ENCODE assay signal across 9 cellular contexts in genomic region chr4:55399581-55399980, GRCh38. TPM values are rescaled to one million over a fixed set of nuclear protein-coding genes. Genes with fewer than 3 reads are reported as not detected.
A peak's percentile ranks its signal among the peaks of the same experiment; 100 is the strongest.
DNase-seq lines count a peak whose midpoint lies in the region; ATAC-seq and TF ChIP-seq lines count a peak whose summit lies in the region.
"Had no signal": no experiment of that assay in that cellular context is flagged by ENCODE, and none has a peak within 500 bp of the region (broad histone marks: within the 10 kb centered on the region; RNA-seq: fewer than 3 reads in every experiment).

No MANE protein-coding gene starts in this region.

- no peak for ATAC-seq in activated CD4-positive, alpha-beta T cell treated with anti-CD3 and anti-CD28 coated beads for 36 hours
- no peak for ATAC-seq in WTC11

- peak overlapping the region; percentile 89 for H3K4me3 Mint-ChIP-seq in activated CD4-positive, alpha-beta T cell treated with anti-CD3 and anti-CD28 coated beads for 36 hours
- peak overlapping the region; percentile 91 for H3K4me3 Mint-ChIP-seq in WTC11

- H3K27me3 ChIP-seq in stomach = no peaks in the 10 kb centered on the region
- H3K27me3 ChIP-seq: esophagus squamous epithelium had no signal

- POLR2A ChIA-PET in activated CD4-positive, alpha-beta T cell treated with anti-CD3 and anti-CD28 coated beads for 36 hours (lab: Charles Lee) = no interaction called here
- POLR2A ChIA-PET in WTC11 (lab: Charles Lee) = interaction anchor here (0.6 kb wide), 1 partner anchor 47 kb away, joined by 4 read pairs; no protein-coding TSS in a partner anchor

- peak overlapping the region; percentile 78 for H3K4me3 ChIP-seq in fibroblast of pulmonary artery (replicated peaks; ENCODE audit: low read depth, low read length)
- peak overlapping the region in 2 of 4 donors; percentile 68 to 76 for H3K4me3 ChIP-seq in stomach

- H3K36me3 Mint-ChIP-seq in activated CD4-positive, alpha-beta T cell treated with anti-CD3 and anti-CD28 coated beads for 36 hours (ENCODE audit: low read depth) = peaks cover 46% of the 10 kb centered on the region
- peaks cover 40% of the 10 kb centered on the region for H3K36me3 Mint-ChIP-seq in WTC11

- DNase-seq in activated CD4-positive, alpha-beta T cell treated with anti-CD3 and anti-CD28 coated beads for 36 hours = no peak
- no peak for DNase-seq in activated CD4-positive, alpha-beta T cell treated with anti-CD3 and anti-CD28 coated beads, Interleukin-2, amount 50 U/mL, for 4 hours
- DNase-seq in WTC11 (ENCODE audit: low spot score) (no peak), fibroblast of pulmonary artery (ENCODE audit: low read depth) (no peak), stomach (no peak), NCI-H1092 (lab: John Stamatoyannopoulos, UW) (no peak), OCI-M1 (lab: John Stamatoyannopoulos, UW) (no peak)
- DNase-seq in effector CD4-positive, alpha-beta T cell = no peak
- DNase-seq: esophagus squamous epithelium had no signal

- CTCF ChIA-PET in activated CD4-positive, alpha-beta T cell treated with anti-CD3 and anti-CD28 coated beads for 36 hours (lab: Charles Lee) = interaction anchor here (1.5 to 1.7 kb wide), 3 partner anchors 17 to 55 kb away, joined by 3 to 7 read pairs (median 4); partner anchors contain the start of gene SRD5A3
- CTCF ChIA-PET in WTC11 (lab: Charles Lee) = interaction anchor here (0.7 to 1.0 kb wide), 2 partner anchors 13 to 215 kb away, joined by 3 read pairs; no protein-coding TSS in a partner anchor

- TF ChIP-seq EP300 in stomach (IDR thresholded peaks at IDR 0.05) = no peak

- peaks cover 4 to 33% (median 17%) of the 10 kb centered on the region in 4 donors for H3K36me3 ChIP-seq in stomach

- H3K9me3 Mint-ChIP-seq in activated CD4-positive, alpha-beta T cell treated with anti-CD3 and anti-CD28 coated beads for 36 hours (ENCODE audit: low read depth) = no peaks in the 10 kb centered on the region
- no peaks in the 10 kb centered on the region for H3K9me3 Mint-ChIP-seq in WTC11

- no peak overlapping the region for H3K27ac Mint-ChIP-seq in activated CD4-positive, alpha-beta T cell treated with anti-CD3 and anti-CD28 coated beads for 36 hours
- H3K27ac Mint-ChIP-seq in WTC11 = no peak overlapping the region

- peak overlapping the region in 4 of 5 donors; percentile 3 to 99 (median 96) for H3K27ac ChIP-seq in stomach

- H3K9me3 ChIP-seq in stomach = no peaks in the 10 kb centered on the region
- H3K9me3 ChIP-seq: esophagus squamous epithelium had no signal

- TF ChIP-seq CTCF in WTC11 (IDR thresholded peaks at IDR 0.05) = no peak
- no peak for TF ChIP-seq CTCF in fibroblast of pulmonary artery (IDR thresholded peaks at IDR 0.05; ENCODE audit: low read length, missing control alignments)
- TF ChIP-seq CTCF in stomach (IDR thresholded peaks at IDR 0.05) = no peak

- WGBS in stomach, 5 donors = 69 to 94% (median 86%) methylated on average over 1 of the region's 1 CpG

- H3K27me3 Mint-ChIP-seq in activated CD4-positive, alpha-beta T cell treated with anti-CD3 and anti-CD28 coated beads for 36 hours = no peaks in the 10 kb centered on the region
- peaks cover 2% of the 10 kb centered on the region; the same call in 1 of the 2 replicates for H3K27me3 Mint-ChIP-seq in WTC11 (ENCODE audit: low read depth)

- intact Hi-C loops in activated CD4-positive, alpha-beta T cell treated with anti-CD3 and anti-CD28 coated beads for 36 hours (cut with DNase I, micrococcal nuclease) = loop anchor here (5.0 kb wide), 2 partner anchors 33 to 468 kb away; no protein-coding TSS in a partner anchor
- intact Hi-C loops in stomach (cut with DNase I; ENCODE audit: low total_unique reads) = loop anchor here (5.0 kb wide), 1 partner anchor 52 kb away; the partner anchor contains the start of gene SRD5A3

- peaks cover 28 to 57% (median 43%) of the 10 kb centered on the region in 4 donors for H3K4me1 ChIP-seq in stomach

- peaks cover 38% of the 10 kb centered on the region for H3K4me1 Mint-ChIP-seq in activated CD4-positive, alpha-beta T cell treated with anti-CD3 and anti-CD28 coated beads for 36 hours
- peaks cover 32% of the 10 kb centered on the region for H3K4me1 Mint-ChIP-seq in WTC11

- no peak for TF ChIP-seq POLR2A in stomach (IDR thresholded peaks at IDR 0.05)

TF ChIP-seq in WTC11, 78 proteins besides CTCF, POLR2A, EP300 and RAD21:
- TF ChIP-seq HMGA2 (CRISPR knock-in tag; IDR thresholded peaks at IDR 0.05) = peak; percentile 72
- no peak for TF ChIP-seq ZNF232 (CRISPR knock-in tag; IDR thresholded peaks at IDR 0.05)

RNA-seq across cellular contexts. Expression of gene TMEM165, which starts 3.8 kb away (rescaled TPM):
- total RNA-seq in activated CD4-positive, alpha-beta T cell treated with anti-CD3 and anti-CD28 coated beads for 36 hours = 10 to 100 TPM; 43.4 to 49.5 TPM
- total RNA-seq in WTC11 (2021) = 78.0 to 88.6 TPM (median 80.0 TPM) in 3 replicates
- 100 to 1,000 TPM in 4 of 5 donors, 10 to 100 TPM in 1; 21.6 to 365 (median 206) TPM for total RNA-seq in stomach
- 10 to 100 TPM; 23.2 to 48.0 (median 27.8) TPM for polyA plus RNA-seq in stomach

RNA-seq across cellular contexts. Expression of gene SRD5A3, which starts 53.5 kb away (rescaled TPM):
- 10 to 100 TPM; 20.5 to 24.6 TPM for total RNA-seq in activated CD4-positive, alpha-beta T cell treated with anti-CD3 and anti-CD28 coated beads for 36 hours
- total RNA-seq in WTC11 (2021) (24.0 to 27.2 TPM (median 26.5 TPM) in 3 replicates), stomach (10 to 100 TPM in 1 of 5 donors, 1 to 10 TPM in 3, not detected in 1; 1.8 to 11.2 (median 9.3) TPM)
- 10 to 100 TPM in 1 of 3 donors, 1 to 10 TPM in 2; 6.5 to 13.0 (median 8.1) TPM for polyA plus RNA-seq in stomach
